Comparison of ENCODE assay signal across 9 cellular contexts in the genomic region with DNA sequence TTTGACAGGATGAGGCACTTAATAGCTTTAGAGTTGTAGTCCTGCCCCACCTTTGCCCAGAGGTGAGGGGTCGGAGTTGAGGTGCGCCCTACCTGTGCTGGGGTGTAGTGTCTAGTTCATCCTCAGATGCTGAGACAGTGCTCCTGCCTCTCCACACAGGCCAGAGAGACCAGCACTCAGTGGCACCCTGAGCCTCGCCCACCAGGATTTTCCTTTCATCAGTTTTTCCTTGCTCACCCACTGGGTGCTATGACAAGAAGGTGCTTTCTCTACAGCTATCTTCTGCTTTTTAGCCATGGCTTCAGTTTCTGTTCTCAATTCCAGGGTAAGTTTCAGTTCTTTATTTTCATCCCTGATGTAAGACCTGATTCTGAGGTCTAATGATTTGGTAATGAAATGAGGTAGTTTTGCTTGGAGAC. TPM values are rescaled to one million over a fixed set of nuclear protein-coding genes. Genes with fewer than 3 reads are reported as not detected.
A peak's percentile ranks its signal among the peaks of the same experiment; 100 is the strongest.
DNase-seq lines count a peak whose midpoint lies in the region; ATAC-seq, FAIRE-seq and TF ChIP-seq lines count a peak whose summit lies in the region.
"Had no signal": no experiment of that assay in that cellular context is flagged by ENCODE, and none has a peak within 500 bp of the region (broad histone marks: within the 10 kb centered on the region; RNA-seq: fewer than 3 reads in every experiment).

No MANE protein-coding gene starts in this region.

- peak; percentile 71 for DNase-seq in GM13976 (ENCODE audit: low spot score)
- peak; percentile 5 for DNase-seq in fibroblast of peridontal ligament (ENCODE audit: extremely low read depth)
- no peak for DNase-seq in NCI-H1436 treated with DMSO at 0.1 percent for 48 hours (lab: John Stamatoyannopoulos, UW)
- no peak for DNase-seq in frontal cortex (ENCODE audit: low spot score in 2 of 2)
- no peak for DNase-seq in amniotic stem cell (lab: John Stamatoyannopoulos, UW)
- DNase-seq in NCI-H524 (lab: John Stamatoyannopoulos, UW), result no peak

- FAIRE-seq in frontal cortex (lab: Jason Lieb, UNC), result no peak
- FAIRE-seq: islet of Langerhans had no signal

- peak; percentile 71 for ATAC-seq in GM19452 (IDR thresholded peaks at IDR 0.05; ENCODE audit: unreplicated experiment)
- peak; percentile 84 for ATAC-seq in HG03378 (IDR thresholded peaks at IDR 0.05; ENCODE audit: unreplicated experiment)

- in situ Hi-C loops in GM13976 (cut with MboI; ENCODE audit: low sequenced_read_pairs, unreplicated experiment), result no loop called here

- TF ChIP-seq CTCF in GM13976 (IDR thresholded peaks at IDR 0.05; ENCODE audit: borderline replicate concordance, control extremely low read depth, extremely low read depth, insufficient read depth, missing control alignments), result no peak

RNA-seq across cellular contexts. Expression of gene TMEM131, which starts 16.8 kb away (rescaled TPM):
- 30.2 TPM for total RNA-seq in frontal cortex

Comparison
In these comparisons a context has a peak if more than half of its experiments do, and no peak if none do; other contexts are left out.
1. DNase-seq: peak in GM13976 (single experiment) and fibroblast of peridontal ligament (single experiment); none in NCI-H1436 treated with DMSO at 0.1 percent for 48 hours (single experiment), frontal cortex (0 of 2), amniotic stem cell (single experiment) and NCI-H524 (0 of 2).